ENCODE assay signal across 8 cellular contexts in the genomic region with DNA sequence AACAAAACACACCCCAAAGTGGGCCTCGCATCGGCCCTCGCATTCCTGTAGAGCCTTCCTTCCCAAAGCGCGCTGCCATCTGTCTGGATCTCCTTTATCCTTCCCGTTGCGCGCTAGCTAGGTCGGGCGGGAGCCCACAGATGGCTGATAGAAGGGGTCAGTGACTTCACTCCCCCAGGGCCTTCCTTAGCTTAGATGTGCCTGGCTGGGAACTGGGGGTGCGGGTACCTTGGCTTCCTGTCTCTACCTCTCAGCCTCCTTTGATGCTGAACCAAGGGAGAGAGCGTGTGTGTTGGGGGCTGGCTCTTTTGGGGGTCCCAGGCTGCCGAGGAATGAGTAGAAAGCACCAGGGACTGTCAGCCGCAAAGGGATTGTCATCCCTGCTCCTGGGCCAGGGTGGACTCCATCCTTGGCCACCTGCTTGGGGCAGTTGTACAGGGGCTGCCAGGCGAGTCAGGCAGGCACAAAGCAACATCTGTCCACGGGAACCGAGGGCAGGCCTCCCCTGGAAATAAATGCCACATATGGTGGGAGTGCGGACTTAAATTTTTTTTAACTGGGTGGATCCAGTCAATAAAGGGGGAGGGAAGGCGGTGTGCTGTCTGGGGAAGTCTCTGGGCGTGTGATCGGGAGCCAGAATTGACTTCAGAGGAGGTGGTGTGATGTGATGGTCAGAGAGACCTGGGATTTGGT. TPM values are rescaled to one million over a fixed set of nuclear protein-coding genes. Genes with fewer than 3 reads are reported as not detected.
DNase-seq lines count a peak whose midpoint lies in the region; FAIRE-seq and TF ChIP-seq lines count a peak whose summit lies in the region.

No MANE protein-coding gene starts in this region.

- peaks cover 44% of the 10 kb centered on the region for H4K20me1 ChIP-seq in BLaER1

- peaks cover 61% of the 10 kb centered on the region for H3K4me1 ChIP-seq in BLaER1
- peaks cover 43% of the 10 kb centered on the region for H3K4me1 ChIP-seq in mononuclear cell (ENCODE audit: insufficient read depth, low read length)

- H3K36me3 ChIP-seq in BLaER1, result peaks cover 27% of the 10 kb centered on the region
- peaks cover 3% of the 10 kb centered on the region for H3K36me3 ChIP-seq in bronchial epithelial cell (ENCODE audit: control insufficient read depth, insufficient read depth, low read length)

- H3K4me2 ChIP-seq in BLaER1, result peak overlapping the region; percentile 98

- H3K4me3 ChIP-seq in BLaER1 (peak overlapping the region; percentile 91), bronchial epithelial cell (ENCODE audit: low read depth, low read length) (peak overlapping the region; percentile 92), mononuclear cell (ENCODE audit: low read length) (peak overlapping the region; percentile 89)

- no peak for FAIRE-seq in bronchial epithelial cell (lab: Jason Lieb, UNC)

- DNase-seq in NCI-H2171 treated with DMSO at 0.1 percent for 48 hours (lab: John Stamatoyannopoulos, UW) (peak; percentile 67), bronchial epithelial cell (ENCODE audit: low read depth) (no peak), GM19238 (ENCODE audit: insufficient read length, low spot score) (no peak), putamen (ENCODE audit: low spot score) (no peak), mucosa of gallbladder (ENCODE audit: low spot score) (no peak), NCI-H1092 treated with DMSO at 0.1 percent for 48 hours (lab: John Stamatoyannopoulos, UW) (no peak)

- H3K27ac ChIP-seq in BLaER1, result peak overlapping the region; percentile 96

- H3K9ac ChIP-seq in BLaER1, result peak overlapping the region; percentile 98

- H3K9me3 ChIP-seq in BLaER1, result no peaks in the 10 kb centered on the region
- no peaks in the 10 kb centered on the region for H3K9me3 ChIP-seq in mononuclear cell (ENCODE audit: low read depth, low read length)

- TF ChIP-seq CTCF in bronchial epithelial cell (IDR thresholded peaks at IDR 0.05; ENCODE audit: insufficient read depth, low read length, severe bottlenecking), result no peak

- H3K27me3 ChIP-seq in BLaER1 (no peaks in the 10 kb centered on the region), bronchial epithelial cell (ENCODE audit: control insufficient read depth, insufficient read depth, low read length) (no peaks in the 10 kb centered on the region), mononuclear cell (ENCODE audit: insufficient read depth, low read length) (no peaks in the 10 kb centered on the region)

RNA-seq across cellular contexts. Expression of a gene that starts 1.9 kb away (rescaled TPM):
- total RNA-seq in bronchial epithelial cell (9.5 and 14.1 TPM in 2 replicates), mononuclear cell (36.7 TPM), mucosa of gallbladder (59.0 TPM)
